In genomic region chr1:67888707-67889106, GRCh38 we compare ENCODE assay signal across 16 cellular contexts. TPM values are rescaled to one million over a fixed set of nuclear protein-coding genes. Genes with fewer than 3 reads are reported as not detected.
A peak's percentile ranks its signal among the peaks of the same experiment; 100 is the strongest.
DNase-seq lines count a peak whose midpoint lies in the region; ATAC-seq and TF ChIP-seq lines count a peak whose summit lies in the region.
"Had no signal": no experiment of that assay in that cellular context is flagged by ENCODE, and none has a peak within 500 bp of the region (broad histone marks: within the 10 kb centered on the region; RNA-seq: fewer than 3 reads in every experiment).

No MANE protein-coding gene starts in this region.

- no peak for TF ChIP-seq CTCF in endodermal cell (conservative IDR thresholded peaks at IDR 0.05)
- TF ChIP-seq CTCF in neural progenitor cell (IDR thresholded peaks at IDR 0.05), result no peak
- TF ChIP-seq CTCF in RWPE1 (conservative IDR thresholded peaks at IDR 0.05; ENCODE audit: low read depth), result no peak
- TF ChIP-seq CTCF in GM10248 (IDR thresholded peaks at IDR 0.05; ENCODE audit: control extremely low read depth, extremely low read depth, low read depth, missing control alignments), result no peak

- H3K27me3 ChIP-seq in endodermal cell (ENCODE audit: control insufficient read depth, insufficient read depth, low read length, poor library complexity, severe bottlenecking) (no peaks in the 10 kb centered on the region), neural progenitor cell (no peaks in the 10 kb centered on the region)
- H3K27me3 ChIP-seq: uterus had no signal

- WGBS in endodermal cell (ENCODE audit: insufficient coverage in 1 of 2, insufficient read length in 1 of 2), 2 experiments, result 64% methylated on average over 3 of the region's 3 CpGs; no CpG with 5 or more reads in 1 of the 2 experiments

- no peaks in the 10 kb centered on the region for H4K20me1 ChIP-seq in neural progenitor cell (ENCODE audit: low read depth)

- POLR2A ChIA-PET in RWPE1 (lab: Yijun Ruan, JAX; ENCODE audit: low non-redundant PET) (no interaction called here), GM10248 (lab: Yijun Ruan, JAX) (no interaction called here)

- H3K27ac Mint-ChIP-seq in endodermal cell, result no peak overlapping the region
- H3K27ac Mint-ChIP-seq in neural progenitor cell, result peak overlapping the region; percentile 58
- H3K27ac Mint-ChIP-seq: activated naive CD4-positive, alpha-beta T cell treated with anti-CD3 and anti-CD28 coated beads, Interleukin-2, amount 50 U/mL, for 24 hours had no signal

- H3K36me3 ChIP-seq in endodermal cell (ENCODE audit: control insufficient read depth, insufficient read depth, low read length), result no peaks in the 10 kb centered on the region
- no peaks in the 10 kb centered on the region for H3K36me3 ChIP-seq in neural progenitor cell
- H3K36me3 ChIP-seq: uterus had no signal

- no peaks in the 10 kb centered on the region for H3K27me3 Mint-ChIP-seq in endodermal cell (ENCODE audit: insufficient read depth)
- no peaks in the 10 kb centered on the region for H3K27me3 Mint-ChIP-seq in neural progenitor cell (ENCODE audit: insufficient read depth, low read depth)

- H2AFZ ChIP-seq in neural progenitor cell (replicated peaks), result no peak overlapping the region

- H3K4me2 ChIP-seq in neural progenitor cell, result peak overlapping the region; percentile 48

- H3K79me2 ChIP-seq in neural progenitor cell (ENCODE audit: low read depth), result no peaks in the 10 kb centered on the region

- H3K4me1 ChIP-seq in endodermal cell (ENCODE audit: control insufficient read depth, insufficient read depth, low read length) (no peaks in the 10 kb centered on the region), neural progenitor cell (peaks cover 30% of the 10 kb centered on the region)
- H3K4me1 ChIP-seq: uterus had no signal

- H3K4me3 ChIP-seq in endodermal cell (ENCODE audit: low read length) (no peak overlapping the region), neural progenitor cell (no peak overlapping the region)
- H3K4me3 ChIP-seq: coronary artery, uterus had no signal

- H3K36me3 Mint-ChIP-seq in endodermal cell (ENCODE audit: low read depth), result no peaks in the 10 kb centered on the region
- H3K36me3 Mint-ChIP-seq in neural progenitor cell, result no peaks in the 10 kb centered on the region
- H3K36me3 Mint-ChIP-seq: activated naive CD4-positive, alpha-beta T cell treated with anti-CD3 and anti-CD28 coated beads, Interleukin-2, amount 50 U/mL, for 24 hours had no signal

- H3K9ac ChIP-seq in endodermal cell (ENCODE audit: extremely low read depth, low read length, poor library complexity, severe bottlenecking) (no peak overlapping the region), neural progenitor cell (no peak overlapping the region)

- CTCF ChIA-PET in RWPE1 (lab: Yijun Ruan, JAX) (no interaction called here), GM10248 (lab: Yijun Ruan, JAX) (no interaction called here)

- H3K4me3 Mint-ChIP-seq in endodermal cell (no peak overlapping the region), neural progenitor cell (no peak overlapping the region)
- H3K4me3 Mint-ChIP-seq: activated naive CD4-positive, alpha-beta T cell treated with anti-CD3 and anti-CD28 coated beads, Interleukin-2, amount 50 U/mL, for 24 hours; CD14-positive monocyte had no signal

- ATAC-seq in GM18511 (IDR thresholded peaks at IDR 0.05; ENCODE audit: unreplicated experiment), result no peak
- no peak for ATAC-seq in GM18870 (IDR thresholded peaks at IDR 0.05; ENCODE audit: unreplicated experiment)

- H3K4me1 Mint-ChIP-seq in endodermal cell (no peaks in the 10 kb centered on the region), neural progenitor cell (peaks cover 36% of the 10 kb centered on the region)
- H3K4me1 Mint-ChIP-seq: activated naive CD4-positive, alpha-beta T cell treated with anti-CD3 and anti-CD28 coated beads, Interleukin-2, amount 50 U/mL, for 24 hours had no signal

- H3K9me3 ChIP-seq in endodermal cell (ENCODE audit: control insufficient read depth, low read length), result no peaks in the 10 kb centered on the region
- H3K9me3 ChIP-seq in neural progenitor cell (ENCODE audit: low read depth), result no peaks in the 10 kb centered on the region
- H3K9me3 ChIP-seq: uterus had no signal

- H3F3A ChIP-seq in neural progenitor cell (ENCODE audit: low read depth), result peaks cover 20% of the 10 kb centered on the region

- no peaks in the 10 kb centered on the region for H3K9me3 Mint-ChIP-seq in endodermal cell
- H3K9me3 Mint-ChIP-seq in neural progenitor cell, result no peaks in the 10 kb centered on the region
- H3K9me3 Mint-ChIP-seq: activated naive CD4-positive, alpha-beta T cell treated with anti-CD3 and anti-CD28 coated beads, Interleukin-2, amount 50 U/mL, for 24 hours had no signal

- DNase-seq in Daoy (ENCODE audit: low read depth) (peak; percentile 78), RPMI7951 (ENCODE audit: low read depth) (peak; percentile 61), endodermal cell (peak; percentile 65), neural progenitor cell (ENCODE audit: low spot score) (peak; percentile 81), RWPE1 (ENCODE audit: low spot score) (no peak), GM10248 (ENCODE audit: extremely low spot score) (no peak)
- DNase-seq: activated CD8-positive, alpha-beta memory T cell treated with anti-CD3 and anti-CD28 coated beads, Interleukin-2, amount 50 U/mL, for 48 hours; GDM1; HCEC 1CT; stimulated activated CD4-positive, alpha-beta T cell treated with anti-CD3 and anti-CD28 coated beads, Interleukin-4, amount 100 ng/mL, for 1 hour; uterus had no signal

- H3K27ac ChIP-seq in endodermal cell (ENCODE audit: low read depth, low read length) (peak overlapping the region; percentile 75), neural progenitor cell (peak overlapping the region; percentile 78), RWPE1 (no peak overlapping the region)
- H3K27ac ChIP-seq: coronary artery, uterus had no signal

RNA-seq across cellular contexts. Expression of gene GNG12, which starts 55.4 kb away (rescaled TPM):
- 209 and 231 TPM in 2 replicates for total RNA-seq in Daoy (2014; rRNA removed; shearing (Covaris generic))
- total RNA-seq in RPMI7951 (2014; rRNA removed; shearing (Covaris generic)), result 174 and 213 TPM in 2 replicates
- total RNA-seq in endodermal cell (1 to 10 TPM; 7.7 to 9.2 TPM), neural progenitor cell (ENCODE audit: low replicate concordance) (30.3 and 44.5 TPM in 2 replicates)
- 27.4 TPM for polyA plus RNA-seq in endodermal cell (2013, experiment 1 of 2)
- 29.8 TPM for polyA plus RNA-seq in endodermal cell (2013, experiment 2 of 2)

Comparison
In these comparisons a context has a peak if more than half of its experiments do, and no peak if none do; other contexts are left out.
1. DNase-seq: peak in Daoy (single experiment), RPMI7951 (single experiment), endodermal cell (single experiment) and neural progenitor cell (single experiment); none in RWPE1 (single experiment) and GM10248 (single experiment).